13 cellular contexts compared by ENCODE assay signal in genomic region chr16:79639576-79640311, GRCh38. TPM values are rescaled to one million over a fixed set of nuclear protein-coding genes. Genes with fewer than 3 reads are reported as not detected.
DNase-seq lines count a peak whose midpoint lies in the region; ATAC-seq and TF ChIP-seq lines count a peak whose summit lies in the region.
"Had no signal": no experiment of that assay in that cellular context is flagged by ENCODE, and none has a peak within 500 bp of the region (broad histone marks: within the 10 kb centered on the region; RNA-seq: fewer than 3 reads in every experiment).

No MANE protein-coding gene starts in this region.

- H3K9me3 Mint-ChIP-seq in activated CD8-positive, alpha-beta T cell treated with anti-CD3 and anti-CD28 coated beads for 36 hours = no peaks in the 10 kb centered on the region
- H3K9me3 Mint-ChIP-seq: memory B cell had no signal

- ATAC-seq in HG02610 (IDR thresholded peaks at IDR 0.05; ENCODE audit: unreplicated experiment) (peak; percentile 48), HG02870 (IDR thresholded peaks at IDR 0.05; ENCODE audit: unreplicated experiment) (no peak), GM18505 (IDR thresholded peaks at IDR 0.05; ENCODE audit: unreplicated experiment) (no peak)
- peak; percentile 45 for ATAC-seq in activated CD8-positive, alpha-beta T cell treated with anti-CD3 and anti-CD28 coated beads for 36 hours
- ATAC-seq: GM12878 had no signal

- peak; percentile 13 for DNase-seq in Caki2 (ENCODE audit: low read depth)
- peak; percentile 8 for DNase-seq in activated CD8-positive, alpha-beta T cell treated with anti-CD3 and anti-CD28 coated beads for 36 hours
- peak; percentile 22 for DNase-seq in kidney glomerular epithelial cell (lab: John Stamatoyannopoulos, UW)
- no peak for DNase-seq in superior temporal gyrus (ENCODE audit: extremely low spot score)
- DNase-seq: activated CD4-positive, CD25-positive, alpha-beta regulatory T cell; amniotic stem cell; hypothalamus; substantia nigra had no signal

- POLR2A ChIA-PET in activated CD8-positive, alpha-beta T cell treated with anti-CD3 and anti-CD28 coated beads for 36 hours (lab: Charles Lee) = no interaction called here

- intact Hi-C loops in activated CD8-positive, alpha-beta T cell treated with anti-CD3 and anti-CD28 coated beads for 36 hours (cut with micrococcal nuclease) = no loop called here

- peaks cover 8% of the 10 kb centered on the region for H3K27me3 Mint-ChIP-seq in activated CD8-positive, alpha-beta T cell treated with anti-CD3 and anti-CD28 coated beads for 36 hours

- in situ Hi-C loops in Caki2 (cut with HindIII; ENCODE audit: low pct_unique_long_range_greater_than_20kb, low sequenced_read_pairs) = no loop called here

- H3K27ac Mint-ChIP-seq in activated CD8-positive, alpha-beta T cell treated with anti-CD3 and anti-CD28 coated beads for 36 hours = no peak overlapping the region
- H3K27ac Mint-ChIP-seq: memory B cell had no signal

- no peak for TF ChIP-seq CTCF in activated CD8-positive, alpha-beta T cell treated with anti-CD3 and anti-CD28 coated beads for 36 hours (IDR thresholded peaks at IDR 0.05)

- H3K4me3 Mint-ChIP-seq in activated CD8-positive, alpha-beta T cell treated with anti-CD3 and anti-CD28 coated beads for 36 hours = no peak overlapping the region
- H3K4me3 Mint-ChIP-seq: memory B cell had no signal

- no peaks in the 10 kb centered on the region for H3K36me3 Mint-ChIP-seq in activated CD8-positive, alpha-beta T cell treated with anti-CD3 and anti-CD28 coated beads for 36 hours (ENCODE audit: low read depth)
- H3K36me3 Mint-ChIP-seq: memory B cell had no signal

- H3K4me1 Mint-ChIP-seq in activated CD8-positive, alpha-beta T cell treated with anti-CD3 and anti-CD28 coated beads for 36 hours (ENCODE audit: low read depth) = peaks cover 6% of the 10 kb centered on the region

- TF ChIP-seq POLR2A in GM18505 (IDR thresholded peaks at IDR 0.05; ENCODE audit: borderline replicate concordance, extremely low read depth, insufficient read depth, insufficient read length) = no peak

- CTCF ChIA-PET in activated CD8-positive, alpha-beta T cell treated with anti-CD3 and anti-CD28 coated beads for 36 hours (lab: Charles Lee) = interaction anchor here (1.1 kb wide), 1 partner anchor 10 kb away, joined by 3 read pairs; no protein-coding TSS in a partner anchor

RNA-seq across cellular contexts. Expression of gene MAF, which starts 39.2 kb away (rescaled TPM):
- 0.12 and 4.1 TPM in 2 replicates for total RNA-seq in Caki2 (2014; rRNA removed; shearing (Covaris generic); ENCODE audit: low replicate concordance)
- 10 to 100 TPM; 17.4 to 18.6 TPM for total RNA-seq in activated CD8-positive, alpha-beta T cell treated with anti-CD3 and anti-CD28 coated beads for 36 hours

Comparison
In these comparisons a context has a peak if more than half of its experiments do, and no peak if none do; other contexts are left out.
1. ATAC-seq: peak in HG02610 (single experiment) and activated CD8-positive, alpha-beta T cell treated with anti-CD3 and anti-CD28 coated beads for 36 hours (single experiment); none in HG02870 (single experiment) and GM18505 (single experiment).